Comparison of ENCODE assay signal across 31 cellular contexts in the genomic region with DNA sequence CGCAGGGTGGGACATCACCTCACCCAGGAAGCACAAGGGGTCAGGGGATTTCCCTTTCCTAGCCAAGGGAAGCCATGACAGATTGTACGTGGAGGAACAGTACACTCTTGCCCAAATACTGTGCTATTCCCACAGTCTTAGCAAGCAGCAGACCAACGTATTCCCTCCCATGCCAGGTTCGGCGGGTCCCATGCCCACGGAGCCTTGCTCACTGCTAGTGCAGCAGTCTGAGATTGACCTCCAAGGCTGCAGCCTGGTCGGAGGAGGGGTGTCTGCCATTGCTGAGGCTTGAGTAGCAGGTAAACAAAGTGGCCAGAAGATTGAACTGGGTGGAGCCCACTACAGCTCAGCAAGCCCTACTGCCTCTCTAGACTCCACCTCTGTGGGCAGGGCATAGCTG. TPM values are rescaled to one million over a fixed set of nuclear protein-coding genes. Genes with fewer than 3 reads are reported as not detected.
"Had no signal": no experiment of that assay in that cellular context is flagged by ENCODE, and none has a peak within 500 bp of the region (broad histone marks: within the 10 kb centered on the region; RNA-seq: fewer than 3 reads in every experiment).

No MANE protein-coding gene starts in this region.

- H3K4me1 Mint-ChIP-seq: activated CD4-positive, alpha-beta T cell treated with anti-CD3 and anti-CD28 coated beads for 36 hours; activated CD4-positive, alpha-beta T cell treated with anti-CD3 and anti-CD28 coated beads, Interleukin-2, amount 10 ng/mL, durations not matched to agents 24 days and 14 days; activated CD8-positive, alpha-beta memory T cell treated with anti-CD3 and anti-CD28 coated beads, Interleukin-2, amount 10 ng/mL, durations not matched to agents 7 days and 5 days; activated naive CD4-positive, alpha-beta T cell treated with anti-CD3 and anti-CD28 coated beads, Interleukin-2, amount 50 U/mL, for 24 hours; activated naive CD8-positive, alpha-beta T cell treated with anti-CD3 and anti-CD28 coated beads for 36 hours; central memory CD8-positive, alpha-beta T cell had no signal

- H3K36me3 ChIP-seq: brain microvascular endothelial cell, esophagus squamous epithelium, gastroesophageal sphincter had no signal

- H3K27ac Mint-ChIP-seq: activated CD4-positive, alpha-beta memory T cell treated with anti-CD3 and anti-CD28 coated beads for 36 hours; activated CD4-positive, alpha-beta T cell treated with anti-CD3 and anti-CD28 coated beads for 36 hours; activated CD4-positive, alpha-beta T cell treated with anti-CD3 and anti-CD28 coated beads, Interleukin-2, amount 10 ng/mL, durations not matched to agents 24 days and 14 days; activated CD8-positive, alpha-beta memory T cell treated with anti-CD3 and anti-CD28 coated beads, Interleukin-2, amount 10 ng/mL, durations not matched to agents 7 days and 5 days; activated CD8-positive, alpha-beta T cell treated with anti-CD3 and anti-CD28 coated beads, Interleukin-2, amount 10 ng/mL, durations not matched to agents 7 days and 5 days; activated naive CD4-positive, alpha-beta T cell treated with anti-CD3 and anti-CD28 coated beads for 36 hours; activated naive CD4-positive, alpha-beta T cell treated with anti-CD3 and anti-CD28 coated beads, Interleukin-2, amount 50 U/mL, for 24 hours; activated naive CD8-positive, alpha-beta T cell treated with anti-CD3 and anti-CD28 coated beads for 36 hours; activated T-helper 1 cell treated with anti-CD3 and anti-CD28 coated beads, Interleukin-12 subunit alpha, Interleukin-12 subunit beta, Interleukin-2, Interleukin-4 antibody, amounts not matched to agents 30 ng/mL and 10 ng/mL and 1 ng/mL, durations not matched to agents 14 hours and 24 hours and 36 hours; activated T-helper 2 cell treated with anti-CD3 and anti-CD28 coated beads, Interferon-gamma antibody, Interleukin-2, Interleukin-4, amounts not matched to agents 10 μg/mL and 5 μg/mL and 100 μg/mL, durations not matched to agents 14 hours and 24 hours and 36 hours had no signal

- DNase-seq: activated CD4-positive, alpha-beta memory T cell treated with anti-CD3 and anti-CD28 coated beads for 36 hours; activated CD4-positive, alpha-beta T cell treated with anti-CD3 and anti-CD28 coated beads for 36 hours; activated CD4-positive, alpha-beta T cell treated with anti-CD3 and anti-CD28 coated beads, Interleukin-2, amount 10 ng/mL, durations not matched to agents 24 days and 14 days; activated CD4-positive, CD25-positive, alpha-beta regulatory T cell; activated CD4-positive, CD25-positive, alpha-beta regulatory T cell treated with anti-CD3 and anti-CD28 coated beads, Interleukin-2, amount 50 U/mL, for 72 hours; activated CD8-positive, alpha-beta memory T cell treated with anti-CD3 and anti-CD28 coated beads, Interleukin-2, amount 10 ng/mL, durations not matched to agents 7 days and 5 days; activated CD8-positive, alpha-beta memory T cell treated with anti-CD3 and anti-CD28 coated beads, Interleukin-2, amount 50 U/mL, for 4 hours; activated CD8-positive, alpha-beta T cell treated with anti-CD3 and anti-CD28 coated beads, Interleukin-2, amount 10 ng/mL, durations not matched to agents 7 days and 5 days; activated effector memory CD4-positive, alpha-beta T cell treated with anti-CD3 and anti-CD28 coated beads, Interleukin-2, amount 50 U/mL, for 16 hours; activated naive CD4-positive, alpha-beta T cell treated with anti-CD3 and anti-CD28 coated beads for 36 hours; activated naive CD8-positive, alpha-beta T cell treated with anti-CD3 and anti-CD28 coated beads for 36 hours; activated T-cell treated with anti-CD3 and anti-CD28 coated beads, Interleukin-2, amount 50 U/mL, for 1 hour; activated T-cell treated with anti-CD3 and anti-CD28 coated beads, Interleukin-2, amount 50 U/mL, for 48 hours; amniotic stem cell; anterior cingulate cortex; brain microvascular endothelial cell; effector CD8-positive, alpha-beta T cell; esophagus squamous epithelium; foreskin melanocyte; T-helper 2 cell had no signal

- H3K27ac ChIP-seq: brain microvascular endothelial cell, epithelial cell of prostate, esophagus squamous epithelium, gastroesophageal sphincter had no signal

- H3K27me3 ChIP-seq: brain microvascular endothelial cell, esophagus squamous epithelium, gastroesophageal sphincter had no signal

- FAIRE-seq: astrocyte, colon, endometrium, endothelial cell of umbilical vein had no signal

- H3K4me1 ChIP-seq: esophagus squamous epithelium, gastroesophageal sphincter had no signal

- H3K4me3 ChIP-seq: esophagus squamous epithelium, gastroesophageal sphincter had no signal

- ATAC-seq: activated CD4-positive, alpha-beta T cell treated with anti-CD3 and anti-CD28 coated beads for 36 hours; activated CD8-positive, alpha-beta memory T cell treated with anti-CD3 and anti-CD28 coated beads, Interleukin-2, amount 10 ng/mL, durations not matched to agents 7 days and 5 days; activated CD8-positive, alpha-beta T cell treated with anti-CD3 and anti-CD28 coated beads, Interleukin-2, amount 10 ng/mL, durations not matched to agents 7 days and 5 days; gastroesophageal sphincter had no signal

- H3K4me3 Mint-ChIP-seq: activated CD4-positive, alpha-beta memory T cell treated with anti-CD3 and anti-CD28 coated beads for 36 hours; activated CD4-positive, alpha-beta T cell treated with anti-CD3 and anti-CD28 coated beads for 36 hours; activated CD4-positive, alpha-beta T cell treated with anti-CD3 and anti-CD28 coated beads, Interleukin-2, amount 10 ng/mL, durations not matched to agents 24 days and 14 days; activated CD8-positive, alpha-beta memory T cell treated with anti-CD3 and anti-CD28 coated beads, Interleukin-2, amount 10 ng/mL, durations not matched to agents 7 days and 5 days; activated CD8-positive, alpha-beta T cell treated with anti-CD3 and anti-CD28 coated beads, Interleukin-2, amount 10 ng/mL, durations not matched to agents 7 days and 5 days; activated naive CD4-positive, alpha-beta T cell treated with anti-CD3 and anti-CD28 coated beads for 36 hours; activated naive CD4-positive, alpha-beta T cell treated with anti-CD3 and anti-CD28 coated beads, Interleukin-2, amount 50 U/mL, for 24 hours; activated naive CD8-positive, alpha-beta T cell treated with anti-CD3 and anti-CD28 coated beads for 36 hours; activated T-helper 1 cell treated with anti-CD3 and anti-CD28 coated beads, Interleukin-12 subunit alpha, Interleukin-12 subunit beta, Interleukin-2, Interleukin-4 antibody, amounts not matched to agents 30 ng/mL and 10 ng/mL and 1 ng/mL, durations not matched to agents 14 hours and 24 hours and 36 hours; central memory CD8-positive, alpha-beta T cell had no signal

RNA-seq across cellular contexts. Expression of gene ALDH1A2, which starts 39.0 kb away (rescaled TPM):
- total RNA-seq: activated CD4-positive, alpha-beta T cell treated with anti-CD3 and anti-CD28 coated beads for 36 hours; activated CD8-positive, alpha-beta T cell treated with anti-CD3 and anti-CD28 coated beads, Interleukin-2, amount 10 ng/mL, durations not matched to agents 7 days and 5 days; activated naive CD4-positive, alpha-beta T cell treated with anti-CD3 and anti-CD28 coated beads for 36 hours; activated T-helper 1 cell treated with anti-CD3 and anti-CD28 coated beads, Interleukin-12 subunit alpha, Interleukin-12 subunit beta, Interleukin-2, Interleukin-4 antibody, amounts not matched to agents 30 ng/mL and 10 ng/mL and 1 ng/mL, durations not matched to agents 14 hours and 24 hours and 36 hours; T-helper 1 cell treated with Interleukin-12 subunit alpha and Interleukin-12 subunit beta and Interleukin-4 antibody, amounts not matched to agents 30 ng/mL and 1 ng/mL, for 36 hours had no signal
